8 cellular contexts compared by ENCODE assay signal in the genomic region with DNA sequence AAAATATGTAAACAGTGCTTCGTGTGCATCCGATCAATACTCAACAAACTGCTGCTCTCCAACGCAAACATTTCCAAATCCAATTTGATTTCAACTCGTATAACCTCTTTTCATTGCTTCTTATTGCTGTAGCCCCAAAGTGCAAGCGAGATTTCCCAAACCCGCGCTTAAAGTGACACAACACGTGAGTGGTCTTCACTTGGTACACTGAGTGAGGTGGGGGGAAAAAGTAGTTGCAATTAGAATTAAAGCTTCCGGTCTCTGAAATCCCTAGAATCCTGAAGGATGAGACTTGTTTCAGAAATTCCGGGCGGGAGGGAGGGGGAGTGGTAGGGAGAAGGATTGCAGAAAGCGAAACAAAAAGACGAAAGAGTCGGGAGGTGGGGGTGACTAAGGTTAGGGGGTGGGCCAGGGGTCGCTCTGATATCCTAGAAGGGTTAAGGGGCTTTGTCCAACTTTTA.
DNase-seq lines count a peak whose midpoint lies in the region; ATAC-seq and TF ChIP-seq lines count a peak whose summit lies in the region.

No MANE protein-coding gene starts in this region.

- intact Hi-C loops in CD14-positive monocyte (cut with micrococcal nuclease) (loop anchor here in 1 of 2 donors (10.0 kb wide), 1 partner anchor 163 kb away; no protein-coding TSS in a partner anchor), posterior vena cava (cut with DNase I) (no loop called here)

- H3K9me3 ChIP-seq in liver (ENCODE audit: control insufficient read depth in 4 of 4, low read length in 3 of 4), result no peaks in the 10 kb centered on the region
- no peaks in the 10 kb centered on the region for H3K9me3 ChIP-seq in thoracic aorta

- under 1% methylated on average over 15 of the region's 15 CpGs for WGBS in liver

- H3K9me3 Mint-ChIP-seq in CD14-positive monocyte, result peaks cover 0 to 17% (median 12%) of the 10 kb centered on the region in 7 donors

- ATAC-seq in thoracic aorta (ENCODE audit: insufficient number of reproducible peaks, low FRiP score, low read depth), result no peak
- ATAC-seq in GM18861 (IDR thresholded peaks at IDR 0.05; ENCODE audit: unreplicated experiment), result no peak
- no peak for ATAC-seq in HG02981 (IDR thresholded peaks at IDR 0.05; ENCODE audit: unreplicated experiment)

- DNase-seq in CD14-positive monocyte (ENCODE audit: low spot score) (no peak), M059J (ENCODE audit: low read depth) (peak; percentile 72), choroid plexus epithelial cell (ENCODE audit: low read depth) (peak; percentile 45), thoracic aorta (ENCODE audit: low spot score) (no peak), posterior vena cava (ENCODE audit: low spot score) (no peak)

- H3K27ac ChIP-seq in liver (ENCODE audit: low read depth in 1 of 2, low read length in 2 of 2) (peak overlapping the region; percentile 95), thoracic aorta (peak overlapping the region; percentile 91 to 92)

- peaks cover 27% of the 10 kb centered on the region for H3K4me1 Mint-ChIP-seq in CD14-positive monocyte

- H3K36me3 Mint-ChIP-seq in CD14-positive monocyte, result peaks cover 3 to 11% of the 10 kb centered on the region in 2 donors

- H3K4me3 ChIP-seq in choroid plexus epithelial cell (ENCODE audit: low read depth, low read length) (peak overlapping the region; percentile 87), liver (ENCODE audit: low read depth in 1 of 3, low read length in 3 of 3) (peak overlapping the region; percentile 67 to 95 (median 89)), thoracic aorta (peak overlapping the region; percentile 96)

- H3K4me1 ChIP-seq in liver (ENCODE audit: control insufficient read depth in 4 of 4, insufficient read depth in 4 of 4, low read length in 3 of 4) (peaks cover 5 to 38% (median 21%) of the 10 kb centered on the region in 4 donors), thoracic aorta (ENCODE audit: control insufficient read depth in 1 of 2, low read depth in 2 of 2) (peaks cover 6 to 24% of the 10 kb centered on the region in 2 donors)

- no peaks in the 10 kb centered on the region for H3K27me3 ChIP-seq in liver (ENCODE audit: control insufficient read depth in 4 of 4, insufficient read depth in 4 of 4, low read length in 3 of 4)
- no peaks in the 10 kb centered on the region for H3K27me3 ChIP-seq in thoracic aorta (replicated peaks; ENCODE audit: insufficient read depth)

- H3K36me3 ChIP-seq in liver (ENCODE audit: control insufficient read depth in 4 of 4, insufficient read depth in 3 of 4, low read depth in 1 of 4, low read length in 3 of 4) (no peaks in the 10 kb centered on the region), thoracic aorta (no peaks in the 10 kb centered on the region)

- H3K27me3 Mint-ChIP-seq in CD14-positive monocyte (ENCODE audit: low read depth in 3 of 3), result peaks cover 45 to 73% (median 57%) of the 10 kb centered on the region in 3 donors

- peak overlapping the region; percentile 88 to 98 for H3K4me3 Mint-ChIP-seq in CD14-positive monocyte

- peak overlapping the region in 1 of 2 donors; percentile 81 for H3K9ac ChIP-seq in liver (ENCODE audit: low read depth in 1 of 2, low read length in 2 of 2)

- TF ChIP-seq RAD21 in liver (IDR thresholded peaks at IDR 0.05), result peak; percentile 19 to 55

- H3K27ac Mint-ChIP-seq in CD14-positive monocyte, result peak overlapping the region in 2 of 7 donors; percentile 31 to 32

- TF ChIP-seq CTCF in CD14-positive monocyte (IDR thresholded peaks at IDR 0.05), result no peak
- TF ChIP-seq CTCF in choroid plexus epithelial cell (conservative IDR thresholded peaks at IDR 0.05; ENCODE audit: low read depth, low read length), result no peak
- no peak for TF ChIP-seq CTCF in liver (IDR thresholded peaks at IDR 0.05; ENCODE audit: low read depth, low read length, missing input control)
- TF ChIP-seq CTCF in thoracic aorta (IDR thresholded peaks at IDR 0.05), result no peak

TF ChIP-seq in liver, 16 proteins besides CTCF, POLR2A, EP300 and RAD21:
- TF ChIP-seq, protein P1, sequence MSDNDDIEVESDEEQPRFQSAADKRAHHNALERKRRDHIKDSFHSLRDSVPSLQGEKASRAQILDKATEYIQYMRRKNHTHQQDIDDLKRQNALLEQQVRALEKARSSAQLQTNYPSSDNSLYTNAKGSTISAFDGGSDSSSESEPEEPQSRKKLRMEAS (IDR thresholded peaks at IDR 0.05), result peak; percentile 36
- no peak for TF ChIP-seq NR2F2 (IDR thresholded peaks at IDR 0.05)
- TF ChIP-seq, protein P2, sequence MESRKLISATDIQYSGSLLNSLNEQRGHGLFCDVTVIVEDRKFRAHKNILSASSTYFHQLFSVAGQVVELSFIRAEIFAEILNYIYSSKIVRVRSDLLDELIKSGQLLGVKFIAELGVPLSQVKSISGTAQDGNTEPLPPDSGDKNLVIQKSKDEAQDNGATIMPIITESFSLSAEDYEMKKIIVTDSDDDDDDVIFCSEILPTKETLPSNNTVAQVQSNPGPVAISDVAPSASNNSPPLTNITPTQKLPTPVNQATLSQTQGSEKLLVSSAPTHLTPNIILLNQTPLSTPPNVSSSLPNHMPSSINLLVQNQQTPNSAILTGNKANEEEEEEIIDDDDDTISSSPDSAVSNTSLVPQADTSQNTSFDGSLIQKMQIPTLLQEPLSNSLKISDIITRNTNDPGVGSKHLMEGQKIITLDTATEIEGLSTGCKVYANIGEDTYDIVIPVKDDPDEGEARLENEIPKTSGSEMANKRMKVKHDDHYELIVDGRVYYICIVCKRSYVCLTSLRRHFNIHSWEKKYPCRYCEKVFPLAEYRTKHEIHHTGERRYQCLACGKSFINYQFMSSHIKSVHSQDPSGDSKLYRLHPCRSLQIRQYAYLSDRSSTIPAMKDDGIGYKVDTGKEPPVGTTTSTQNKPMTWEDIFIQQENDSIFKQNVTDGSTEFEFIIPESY (IDR thresholded peaks at IDR 0.05), result no peak
- TF ChIP-seq, protein P3, sequence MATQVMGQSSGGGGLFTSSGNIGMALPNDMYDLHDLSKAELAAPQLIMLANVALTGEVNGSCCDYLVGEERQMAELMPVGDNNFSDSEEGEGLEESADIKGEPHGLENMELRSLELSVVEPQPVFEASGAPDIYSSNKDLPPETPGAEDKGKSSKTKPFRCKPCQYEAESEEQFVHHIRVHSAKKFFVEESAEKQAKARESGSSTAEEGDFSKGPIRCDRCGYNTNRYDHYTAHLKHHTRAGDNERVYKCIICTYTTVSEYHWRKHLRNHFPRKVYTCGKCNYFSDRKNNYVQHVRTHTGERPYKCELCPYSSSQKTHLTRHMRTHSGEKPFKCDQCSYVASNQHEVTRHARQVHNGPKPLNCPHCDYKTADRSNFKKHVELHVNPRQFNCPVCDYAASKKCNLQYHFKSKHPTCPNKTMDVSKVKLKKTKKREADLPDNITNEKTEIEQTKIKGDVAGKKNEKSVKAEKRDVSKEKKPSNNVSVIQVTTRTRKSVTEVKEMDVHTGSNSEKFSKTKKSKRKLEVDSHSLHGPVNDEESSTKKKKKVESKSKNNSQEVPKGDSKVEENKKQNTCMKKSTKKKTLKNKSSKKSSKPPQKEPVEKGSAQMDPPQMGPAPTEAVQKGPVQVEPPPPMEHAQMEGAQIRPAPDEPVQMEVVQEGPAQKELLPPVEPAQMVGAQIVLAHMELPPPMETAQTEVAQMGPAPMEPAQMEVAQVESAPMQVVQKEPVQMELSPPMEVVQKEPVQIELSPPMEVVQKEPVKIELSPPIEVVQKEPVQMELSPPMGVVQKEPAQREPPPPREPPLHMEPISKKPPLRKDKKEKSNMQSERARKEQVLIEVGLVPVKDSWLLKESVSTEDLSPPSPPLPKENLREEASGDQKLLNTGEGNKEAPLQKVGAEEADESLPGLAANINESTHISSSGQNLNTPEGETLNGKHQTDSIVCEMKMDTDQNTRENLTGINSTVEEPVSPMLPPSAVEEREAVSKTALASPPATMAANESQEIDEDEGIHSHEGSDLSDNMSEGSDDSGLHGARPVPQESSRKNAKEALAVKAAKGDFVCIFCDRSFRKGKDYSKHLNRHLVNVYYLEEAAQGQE (IDR thresholded peaks at IDR 0.05), result peak; percentile 85
- peak; percentile 35 for TF ChIP-seq FOXA2 (IDR thresholded peaks at IDR 0.05)
- TF ChIP-seq TAF1 (conservative IDR thresholded peaks at IDR 0.05), result no peak
- TF ChIP-seq RXRA (IDR thresholded peaks at IDR 0.05), result peak; percentile 81 to 88
- TF ChIP-seq SP1 (IDR thresholded peaks at IDR 0.05), result peak; percentile 52
- TF ChIP-seq HNF4G (IDR thresholded peaks at IDR 0.05), result no peak
- no peak for TF ChIP-seq FOXA1 (IDR thresholded peaks at IDR 0.05)
- TF ChIP-seq EGR1 (IDR thresholded peaks at IDR 0.05; ENCODE audit: low read depth in 2 of 2), result no peak
- TF ChIP-seq, protein P4, sequence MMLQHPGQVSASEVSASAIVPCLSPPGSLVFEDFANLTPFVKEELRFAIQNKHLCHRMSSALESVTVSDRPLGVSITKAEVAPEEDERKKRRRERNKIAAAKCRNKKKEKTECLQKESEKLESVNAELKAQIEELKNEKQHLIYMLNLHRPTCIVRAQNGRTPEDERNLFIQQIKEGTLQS (IDR thresholded peaks at IDR 0.05), result no peak
- TF ChIP-seq YY1 (IDR thresholded peaks at IDR 0.05), result no peak
- no peak for TF ChIP-seq GABPA (IDR thresholded peaks at IDR 0.05 in 1 of 2, conservative IDR thresholded peaks at IDR 0.05 in 1 of 2)
- peak; percentile 58 to 71 for TF ChIP-seq HNF4A (conservative IDR thresholded peaks at IDR 0.05)
- TF ChIP-seq JUND (IDR thresholded peaks at IDR 0.05), result peak in 1 of 2 donors; percentile 65

Comparison
In these comparisons a context has a peak if more than half of its experiments do, and no peak if none do; other contexts are left out.
1. DNase-seq: peak in M059J (single experiment) and choroid plexus epithelial cell (single experiment); none in CD14-positive monocyte (single experiment), thoracic aorta (single experiment) and posterior vena cava (single experiment).
2. Peak in every context shown above with its lines, with median percentiles within 50 percentile points of each other: H3K4me3 ChIP-seq.